ENCODE assay signal across 14 cellular contexts in genomic region chr12:90045559-90045958, GRCh38.
DNase-seq lines count a peak whose midpoint lies in the region; ATAC-seq and TF ChIP-seq lines count a peak whose summit lies in the region.
"Had no signal": no experiment of that assay in that cellular context is flagged by ENCODE, and none has a peak within 500 bp of the region (broad histone marks: within the 10 kb centered on the region; RNA-seq: fewer than 3 reads in every experiment).

No MANE protein-coding gene starts in this region.

- no peak overlapping the region for H3K27ac ChIP-seq in GM23248
- peak overlapping the region; percentile 70 for H3K27ac ChIP-seq in mesodermal cell (ENCODE audit: low read depth, low read length, severe bottlenecking)
- H3K27ac ChIP-seq in smooth muscle cell (ENCODE audit: low read depth): no peak overlapping the region
- H3K27ac ChIP-seq: C4-2B had no signal

- H3K4me1 ChIP-seq in GM23248 (ENCODE audit: insufficient read depth) (peaks cover 13% of the 10 kb centered on the region), mesodermal cell (ENCODE audit: control insufficient read depth, insufficient read depth, low read length, poor library complexity, severe bottlenecking) (peaks cover 18% of the 10 kb centered on the region), smooth muscle cell (ENCODE audit: low read depth) (peaks cover 8% of the 10 kb centered on the region)

- 0 out of 2 replicates have a peak, but pooled peaks cover 8% of the 10 kb centered on the region for H3F3A ChIP-seq in GM23248 (ENCODE audit: insufficient read depth)
- H3F3A ChIP-seq in smooth muscle cell (ENCODE audit: low read depth): no peaks in the 10 kb centered on the region

- H3K9me2 ChIP-seq in GM23248 (ENCODE audit: insufficient read depth): no peaks in the 10 kb centered on the region

- H3K4me2 ChIP-seq in GM23248 (ENCODE audit: unreplicated experiment): no peak overlapping the region
- no peak overlapping the region for H3K4me2 ChIP-seq in smooth muscle cell

- H4K20me1 ChIP-seq in GM23248 (ENCODE audit: insufficient read depth) (no peaks in the 10 kb centered on the region), smooth muscle cell (ENCODE audit: low read depth) (no peaks in the 10 kb centered on the region)

- ATAC-seq in SK-N-SH treated with all-trans-retinoic acid at 6 μM for 48 hours: peak; percentile 54
- ATAC-seq in GM19452 (IDR thresholded peaks at IDR 0.05; ENCODE audit: unreplicated experiment): no peak

- H3K9me3 ChIP-seq in GM23248 (ENCODE audit: low read depth) (no peaks in the 10 kb centered on the region), mesodermal cell (ENCODE audit: control insufficient read depth, low read length) (no peaks in the 10 kb centered on the region), smooth muscle cell (replicated peaks; ENCODE audit: low read depth) (no peaks in the 10 kb centered on the region)
- H3K9me3 ChIP-seq: BE2C had no signal

- no peaks in the 10 kb centered on the region for H3K36me3 ChIP-seq in GM23248 (ENCODE audit: low read depth)
- H3K36me3 ChIP-seq in mesodermal cell (ENCODE audit: control insufficient read depth, insufficient read depth, low read length): no peaks in the 10 kb centered on the region
- H3K36me3 ChIP-seq in smooth muscle cell (ENCODE audit: low read depth): no peaks in the 10 kb centered on the region
- H3K36me3 ChIP-seq: BE2C had no signal

- DNase-seq in GM23248 (no peak), smooth muscle cell (lab: John Stamatoyannopoulos, UW; ENCODE audit: unreplicated experiment) (no peak), HuH-7 (ENCODE audit: low spot score) (no peak), middle frontal gyrus (ENCODE audit: extremely low spot score, low spot score) (no peak)
- DNase-seq: BE2C; CD4-positive, alpha-beta memory T cell; DMS79; EL; GOT3; H9 had no signal

- H3K79me2 ChIP-seq in GM23248 (ENCODE audit: insufficient read depth): no peaks in the 10 kb centered on the region
- no peaks in the 10 kb centered on the region for H3K79me2 ChIP-seq in smooth muscle cell (ENCODE audit: low read depth)

- H2AFZ ChIP-seq in GM23248 (peak overlapping the region; percentile 24; the same call in 1 of the 2 replicates), smooth muscle cell (ENCODE audit: low read depth) (peak overlapping the region; percentile 14)

- no peak for TF ChIP-seq CTCF in smooth muscle cell (IDR thresholded peaks at IDR 0.05; ENCODE audit: borderline replicate concordance, insufficient read depth, poor library complexity, severe bottlenecking)

- in situ Hi-C loops in GM23248 (cut with MboI): no loop called here

- H3K4me3 ChIP-seq in GM23248 (no peak overlapping the region), mesodermal cell (ENCODE audit: extremely low read depth, insufficient read depth, low read length, poor library complexity, severe bottlenecking) (no peak overlapping the region), smooth muscle cell (no peak overlapping the region)

- no peaks in the 10 kb centered on the region for H3K27me3 ChIP-seq in GM23248 (replicated peaks; ENCODE audit: insufficient read depth)
- no peaks in the 10 kb centered on the region for H3K27me3 ChIP-seq in smooth muscle cell (ENCODE audit: low read depth)
- H3K27me3 ChIP-seq: BE2C had no signal

- H3K9ac ChIP-seq in GM23248 (no peak overlapping the region), smooth muscle cell (ENCODE audit: low read depth) (no peak overlapping the region)

TF ChIP-seq in SK-N-SH treated with all-trans-retinoic acid at 6 μM for 48 hours, 23 proteins besides CTCF, POLR2A, EP300 and RAD21:
- TF ChIP-seq ZNF70 (CRISPR knock-in tag; IDR thresholded peaks at IDR 0.05): no peak
- no peak for TF ChIP-seq POU6F1 (CRISPR knock-in tag; IDR thresholded peaks at IDR 0.05; ENCODE audit: borderline replicate concordance, low read depth)
- TF ChIP-seq ARNTL (CRISPR knock-in tag; IDR thresholded peaks at IDR 0.05; ENCODE audit: borderline replicate concordance, low read depth): no peak
- no peak for TF ChIP-seq CSDC2 (CRISPR knock-in tag; IDR thresholded peaks at IDR 0.05)
- TF ChIP-seq ZC3H10 (CRISPR knock-in tag; IDR thresholded peaks at IDR 0.05): no peak
- TF ChIP-seq ISL1 (CRISPR knock-in tag; IDR thresholded peaks at IDR 0.05): 0 out of 2 replicates have a peak, but pooled peaks have one; percentile 13
- TF ChIP-seq CREB5 (CRISPR knock-in tag; IDR thresholded peaks at IDR 0.05; ENCODE audit: low read depth): no peak
